8 cellular contexts compared by ENCODE assay signal in genomic region chr10:125084191-125085186, GRCh38.
DNase-seq lines count a peak whose midpoint lies in the region; ATAC-seq and TF ChIP-seq lines count a peak whose summit lies in the region.

No MANE protein-coding gene starts in this region.

- no peaks in the 10 kb centered on the region for H3K9me3 Mint-ChIP-seq in T-cell
- no peaks in the 10 kb centered on the region for H3K9me3 Mint-ChIP-seq in activated T-helper 17 cell treated with anti-CD3 and anti-CD28 coated beads, Interleukin-2, amount 50 U/mL, for 72 hours

- H3K4me3 Mint-ChIP-seq in T-cell: no peak overlapping the region
- H3K4me3 Mint-ChIP-seq in activated T-helper 17 cell treated with anti-CD3 and anti-CD28 coated beads, Interleukin-2, amount 50 U/mL, for 72 hours: no peak overlapping the region

- H3K27me3 ChIP-seq in SJCRH30 (no peaks in the 10 kb centered on the region), gastroesophageal sphincter (no peaks in the 10 kb centered on the region), psoas muscle (ENCODE audit: insufficient read depth in 3 of 3, low read length in 2 of 3) (no peaks in the 10 kb centered on the region)

- H3K27ac Mint-ChIP-seq in T-cell: no peak overlapping the region
- no peak overlapping the region for H3K27ac Mint-ChIP-seq in activated T-helper 17 cell treated with anti-CD3 and anti-CD28 coated beads, Interleukin-2, amount 50 U/mL, for 72 hours

- peaks cover 23% of the 10 kb centered on the region for H3K4me1 ChIP-seq in SJCRH30
- H3K4me1 ChIP-seq in gastroesophageal sphincter: peaks cover 0 to 75% (median 40%) of the 10 kb centered on the region in 3 donors
- peaks cover 80% of the 10 kb centered on the region for H3K4me1 ChIP-seq in psoas muscle

- intact Hi-C loops in psoas muscle (cut with DNase I): loop anchor here (2.0 to 5.0 kb wide), 3 partner anchors 33 to 68 kb away; no protein-coding TSS in a partner anchor

- 0 to 46% methylated on average over 1 to 11 of the region's 28 CpGs for WGBS in gastroesophageal sphincter (ENCODE audit: low coverage in 1 of 2), 2 donors
- 31 to 38% (median 36%) methylated on average over 28 of the region's 28 CpGs for WGBS in psoas muscle, 3 donors

- CTCF ChIA-PET in T-cell (lab: Charles Lee): no interaction called here

- POLR2A ChIA-PET in T-cell (lab: Charles Lee): no interaction called here

- DNase-seq in GM03348 (ENCODE audit: low spot score) (peak; percentile 92), SJCRH30 (peak; percentile 30 to 34), psoas muscle (peak; percentile 74 to 84), T-cell (no peak), mesenteric fat pad (ENCODE audit: low spot score) (no peak)

- H3K36me3 ChIP-seq in SJCRH30 (peaks cover 3% of the 10 kb centered on the region), gastroesophageal sphincter (peaks cover 0 to 15% of the 10 kb centered on the region in 2 donors), psoas muscle (ENCODE audit: insufficient read depth in 1 of 2, low read depth in 1 of 2) (no peaks in the 10 kb centered on the region)

- H3K36me3 Mint-ChIP-seq in T-cell: no peaks in the 10 kb centered on the region
- H3K36me3 Mint-ChIP-seq in activated T-helper 17 cell treated with anti-CD3 and anti-CD28 coated beads, Interleukin-2, amount 50 U/mL, for 72 hours (ENCODE audit: low read depth): no peaks in the 10 kb centered on the region

- TF ChIP-seq POLR2A in gastroesophageal sphincter (IDR thresholded peaks at IDR 0.05): no peak

- no peak for TF ChIP-seq EP300 in gastroesophageal sphincter (IDR thresholded peaks at IDR 0.05)

- H3K4me3 ChIP-seq in SJCRH30 (peak overlapping the region; percentile 7; the same call in 1 of the 2 replicates), gastroesophageal sphincter (no peak overlapping the region), psoas muscle (no peak overlapping the region)

- H3K9me3 ChIP-seq in SJCRH30 (replicated peaks): no peaks in the 10 kb centered on the region
- no peaks in the 10 kb centered on the region for H3K9me3 ChIP-seq in gastroesophageal sphincter
- no peaks in the 10 kb centered on the region for H3K9me3 ChIP-seq in psoas muscle

- H3K27me3 Mint-ChIP-seq in T-cell: peaks cover 0 to 5% of the 10 kb centered on the region in 2 donors
- peaks cover 11% of the 10 kb centered on the region for H3K27me3 Mint-ChIP-seq in activated T-helper 17 cell treated with anti-CD3 and anti-CD28 coated beads, Interleukin-2, amount 50 U/mL, for 72 hours

- H3K4me1 Mint-ChIP-seq in T-cell: no peaks in the 10 kb centered on the region
- H3K4me1 Mint-ChIP-seq in activated T-helper 17 cell treated with anti-CD3 and anti-CD28 coated beads, Interleukin-2, amount 50 U/mL, for 72 hours: no peaks in the 10 kb centered on the region

- H3K27ac ChIP-seq in SJCRH30: peak overlapping the region; percentile 33; the same call in 1 of the 2 replicates
- peak overlapping the region; percentile 15 to 89 (median 86) for H3K27ac ChIP-seq in gastroesophageal sphincter
- H3K27ac ChIP-seq in psoas muscle: peak overlapping the region; percentile 95

- peak in 2 of 4 experiments; percentile 10 to 40 for TF ChIP-seq CTCF in gastroesophageal sphincter (IDR thresholded peaks at IDR 0.05)
- TF ChIP-seq CTCF in psoas muscle (IDR thresholded peaks at IDR 0.05): peak; percentile 22

- peak; percentile 87 for ATAC-seq in gastroesophageal sphincter
- ATAC-seq in psoas muscle: peak; percentile 80 to 89 (median 85)
- no peak for ATAC-seq in T-cell (replicated peaks in 1 of 4)
- no peak for ATAC-seq in activated T-helper 17 cell treated with anti-CD3 and anti-CD28 coated beads, Interleukin-2, amount 50 U/mL, for 72 hours (replicated peaks)
- ATAC-seq in GM21390 (IDR thresholded peaks at IDR 0.05; ENCODE audit: unreplicated experiment): no peak

Comparison
In these comparisons a context has a peak if more than half of its experiments do, and no peak if none do; other contexts are left out.
1. DNase-seq: peak in GM03348 (single experiment), SJCRH30 (2 of 2) and psoas muscle (2 of 2); none in T-cell (0 of 34) and mesenteric fat pad (single experiment).
2. H3K27ac ChIP-seq: peak in every context shown above with its lines; median percentile 95 in psoas muscle; 86 in gastroesophageal sphincter; 33 in SJCRH30.
3. ATAC-seq: peak in gastroesophageal sphincter (single experiment) and psoas muscle (4 of 4); none in T-cell (0 of 4), activated T-helper 17 cell treated with anti-CD3 and anti-CD28 coated beads, Interleukin-2, amount 50 U/mL, for 72 hours (single experiment) and GM21390 (single experiment).